In genomic region chr1:7752512-7753417, GRCh38 we compare ENCODE assay signal across 8 cellular contexts. TPM values are rescaled to one million over a fixed set of nuclear protein-coding genes. Genes with fewer than 3 reads are reported as not detected.
DNase-seq lines count a peak whose midpoint lies in the region; ATAC-seq, FAIRE-seq and TF ChIP-seq lines count a peak whose summit lies in the region.

No MANE protein-coding gene starts in this region.

- H3K27ac Mint-ChIP-seq in activated CD4-positive, alpha-beta T cell treated with anti-CD3 and anti-CD28 coated beads, Interleukin-2, amount 10 ng/mL, durations not matched to agents 7 days and 5 days, result no peak overlapping the region
- H3K27ac Mint-ChIP-seq in memory B cell, result no peak overlapping the region

- peak; percentile 53 for TF ChIP-seq CTCF in AG04449 (IDR thresholded peaks at IDR 0.05; ENCODE audit: insufficient read depth, low read length, missing control alignments)

- POLR2A ChIA-PET in AG04449 (lab: Yijun Ruan, JAX), result interaction anchor here (1.1 kb wide), 1 partner anchor 85 kb away, joined by 5 read pairs; no protein-coding TSS in a partner anchor
- POLR2A ChIA-PET in activated CD4-positive, alpha-beta T cell treated with anti-CD3 and anti-CD28 coated beads, Interleukin-2, amount 10 ng/mL, durations not matched to agents 7 days and 5 days (lab: Charles Lee), result no interaction called here

- peaks cover 24% of the 10 kb centered on the region for H3K4me1 Mint-ChIP-seq in activated CD4-positive, alpha-beta T cell treated with anti-CD3 and anti-CD28 coated beads, Interleukin-2, amount 10 ng/mL, durations not matched to agents 7 days and 5 days
- H3K4me1 Mint-ChIP-seq in memory B cell, result peaks cover 6% of the 10 kb centered on the region

- FAIRE-seq in GM18507 (lab: Jason Lieb, UNC), result peak; percentile 75

- no peak overlapping the region for H3K4me3 Mint-ChIP-seq in activated CD4-positive, alpha-beta T cell treated with anti-CD3 and anti-CD28 coated beads, Interleukin-2, amount 10 ng/mL, durations not matched to agents 7 days and 5 days
- H3K4me3 Mint-ChIP-seq in memory B cell, result peak overlapping the region; percentile 34

- no peaks in the 10 kb centered on the region for H3K4me1 ChIP-seq in endocrine pancreas (ENCODE audit: control insufficient read depth, insufficient read depth, low read length)

- no peaks in the 10 kb centered on the region for H3K36me3 Mint-ChIP-seq in activated CD4-positive, alpha-beta T cell treated with anti-CD3 and anti-CD28 coated beads, Interleukin-2, amount 10 ng/mL, durations not matched to agents 7 days and 5 days (ENCODE audit: low read depth)
- H3K36me3 Mint-ChIP-seq in memory B cell, result no peaks in the 10 kb centered on the region

- peaks cover 19% of the 10 kb centered on the region for H3K27me3 Mint-ChIP-seq in activated CD4-positive, alpha-beta T cell treated with anti-CD3 and anti-CD28 coated beads, Interleukin-2, amount 10 ng/mL, durations not matched to agents 7 days and 5 days
- H3K27me3 Mint-ChIP-seq in memory B cell, result no peaks in the 10 kb centered on the region

- ATAC-seq in memory B cell (ENCODE audit: low read depth) (no peak), GM18909 (IDR thresholded peaks at IDR 0.05; ENCODE audit: poor library complexity, unreplicated experiment) (no peak)

- no peaks in the 10 kb centered on the region for H3K9me3 ChIP-seq in endocrine pancreas (ENCODE audit: control insufficient read depth, low read length)

- H3K4me3 ChIP-seq in AG04449 (ENCODE audit: low read depth, low read length), result peak overlapping the region; percentile 46
- H3K4me3 ChIP-seq in endocrine pancreas (ENCODE audit: control insufficient read depth, insufficient read depth, low read length), result peak overlapping the region; percentile 75

- H3K9me3 Mint-ChIP-seq in activated CD4-positive, alpha-beta T cell treated with anti-CD3 and anti-CD28 coated beads, Interleukin-2, amount 10 ng/mL, durations not matched to agents 7 days and 5 days, result no peaks in the 10 kb centered on the region
- H3K9me3 Mint-ChIP-seq in memory B cell, result no peaks in the 10 kb centered on the region

- CTCF ChIA-PET in AG04449 (lab: Yijun Ruan, JAX), result interaction anchor here (0.6 to 11.5 kb wide), 48 partner anchors 9 to 862 kb away, joined by 3 to 1214 read pairs (median 5); partner anchors contain the start of gene VAMP3
- CTCF ChIA-PET in activated CD4-positive, alpha-beta T cell treated with anti-CD3 and anti-CD28 coated beads, Interleukin-2, amount 10 ng/mL, durations not matched to agents 7 days and 5 days (lab: Charles Lee), result interaction anchor here (0.7 to 4.3 kb wide), 9 partner anchors 9 to 151 kb away, joined by 3 to 45 read pairs (median 4); no protein-coding TSS in a partner anchor

- no peaks in the 10 kb centered on the region for H3K27me3 ChIP-seq in endocrine pancreas (ENCODE audit: control insufficient read depth, insufficient read depth, low read length)

- peak overlapping the region; percentile 55 for H3K9ac ChIP-seq in endocrine pancreas (ENCODE audit: control insufficient read depth, insufficient read depth, low read length)

- peak; percentile 9 for DNase-seq in AG04449 (ENCODE audit: low read depth, low spot score)
- no peak for DNase-seq in GM18507 (ENCODE audit: extremely low spot score, insufficient read length, low read depth)
- peak; percentile 79 for DNase-seq in NCI-H2227 treated with DMSO at 0.1 percent for 48 hours (lab: John Stamatoyannopoulos, UW)
- DNase-seq in activated CD4-positive, alpha-beta T cell treated with anti-CD3 and anti-CD28 coated beads, Interleukin-2, amount 10 ng/mL, durations not matched to agents 7 days and 5 days, result peak; percentile 51
- DNase-seq in memory B cell (ENCODE audit: low spot score in 2 of 2), result peak; percentile 36 to 38
- peak; percentile 15 for DNase-seq in stimulated activated CD8-positive, alpha-beta memory T cell treated with anti-CD3 and anti-CD28 coated beads, Interleukin-15, amount 100 ng/mL, for 1 hour (ENCODE audit: low read depth)

- H3K36me3 ChIP-seq in endocrine pancreas (ENCODE audit: control insufficient read depth, insufficient read depth, low read length), result no peaks in the 10 kb centered on the region

RNA-seq across cellular contexts. Expression of gene VAMP3, which starts 18.3 kb away (rescaled TPM):
- total RNA-seq in activated CD4-positive, alpha-beta T cell treated with anti-CD3 and anti-CD28 coated beads, Interleukin-2, amount 10 ng/mL, durations not matched to agents 7 days and 5 days, result 10 to 100 TPM; 38.2 to 41.0 TPM

RNA-seq across cellular contexts. Expression of gene PER3, which starts 31.3 kb away (rescaled TPM):
- 1 to 10 TPM; 1.6 to 2.1 TPM for total RNA-seq in activated CD4-positive, alpha-beta T cell treated with anti-CD3 and anti-CD28 coated beads, Interleukin-2, amount 10 ng/mL, durations not matched to agents 7 days and 5 days
